ENCODE assay signal across 17 cellular contexts in the genomic region with DNA sequence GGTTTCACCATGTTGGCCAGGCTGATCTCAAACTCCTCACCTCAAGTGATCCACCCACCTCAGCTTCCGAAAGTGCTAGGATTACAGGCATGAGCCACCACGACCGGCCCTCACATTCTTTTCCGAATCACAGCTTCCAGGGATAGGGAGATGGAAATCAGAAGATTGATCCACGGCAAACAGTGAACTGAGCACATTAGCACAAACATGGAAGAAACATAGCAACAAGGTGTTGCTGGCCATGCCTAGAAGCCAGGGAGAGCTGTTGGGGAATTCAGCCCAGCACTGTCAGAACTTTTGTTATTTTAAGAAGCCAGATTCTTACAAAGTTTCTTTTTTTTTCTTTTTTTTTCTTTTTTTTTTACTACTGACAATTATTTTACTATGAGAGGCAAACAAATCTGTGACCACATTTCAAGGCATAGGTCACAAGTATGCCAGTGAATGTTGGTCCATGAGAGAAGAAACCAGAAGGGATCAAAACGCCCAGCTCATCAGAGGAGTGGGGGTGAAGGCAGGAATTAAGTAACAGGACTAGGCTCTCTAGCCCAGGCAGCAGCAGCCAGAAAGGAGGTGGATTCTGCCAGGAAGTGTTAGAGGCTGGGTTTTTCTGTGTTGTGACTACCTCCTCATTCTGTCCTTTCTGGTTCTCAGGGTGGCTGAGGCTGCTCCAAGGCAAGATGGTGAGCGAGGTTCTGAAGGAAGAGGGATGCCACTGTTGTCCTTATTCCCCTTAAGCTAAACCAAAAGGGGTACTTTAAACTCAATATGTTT.
A peak's percentile ranks its signal among the peaks of the same experiment; 100 is the strongest.
DNase-seq lines count a peak whose midpoint lies in the region; ATAC-seq, FAIRE-seq and TF ChIP-seq lines count a peak whose summit lies in the region.
"Had no signal": no experiment of that assay in that cellular context is flagged by ENCODE, and none has a peak within 500 bp of the region (broad histone marks: within the 10 kb centered on the region; RNA-seq: fewer than 3 reads in every experiment).

No MANE protein-coding gene starts in this region.

- 0 out of 2 replicates have a peak, but pooled peaks cover 5% of the 10 kb centered on the region for H4K20me1 ChIP-seq in BLaER1
- no peaks in the 10 kb centered on the region for H4K20me1 ChIP-seq in OCI-LY1 (ENCODE audit: insufficient read depth, low read length)

- H3K36me3 ChIP-seq in BLaER1 (peaks cover 84% of the 10 kb centered on the region), OCI-LY1 (ENCODE audit: insufficient read depth, low read length) (peaks cover 11% of the 10 kb centered on the region)

- peak; percentile 40 for FAIRE-seq in GM19239 (lab: Jason Lieb, UNC)
- FAIRE-seq: A204.1 had no signal

- no peaks in the 10 kb centered on the region for H3F3A ChIP-seq in OCI-LY1 (ENCODE audit: insufficient read depth, low read length)

- no peaks in the 10 kb centered on the region for H3K27me3 ChIP-seq in BLaER1
- no peaks in the 10 kb centered on the region for H3K27me3 ChIP-seq in OCI-LY1 (ENCODE audit: insufficient read depth, low read length)

- H3K4me2 ChIP-seq in BLaER1 (peak overlapping the region; percentile 44), OCI-LY1 (ENCODE audit: low read length) (peak overlapping the region; percentile 32; the same call in 1 of the 2 replicates)

- no peak for TF ChIP-seq CTCF in OCI-LY1 (IDR thresholded peaks at IDR 0.05; ENCODE audit: low read length)

- no peaks in the 10 kb centered on the region for H3K9me2 ChIP-seq in OCI-LY1 (ENCODE audit: low read depth, low read length)

- H3K4me3 ChIP-seq in BLaER1: no peak overlapping the region
- no peak overlapping the region for H3K4me3 ChIP-seq in OCI-LY1 (ENCODE audit: low read depth, low read length, poor library complexity, severe bottlenecking)

- H2AFZ ChIP-seq in OCI-LY1 (ENCODE audit: low read length): no peak overlapping the region

- H3K9ac ChIP-seq in BLaER1 (0 out of 2 replicates have a peak overlapping the region, but pooled peaks have one; percentile 8), OCI-LY1 (ENCODE audit: low read length) (no peak overlapping the region)

- no peaks in the 10 kb centered on the region for H3K79me2 ChIP-seq in OCI-LY1 (ENCODE audit: insufficient read depth, low read length)

- ATAC-seq in HG03442 (IDR thresholded peaks at IDR 0.05; ENCODE audit: unreplicated experiment) (no peak), HG03469 (IDR thresholded peaks at IDR 0.05; ENCODE audit: unreplicated experiment) (no peak)
- ATAC-seq: PC-3 had no signal

- H3K9me3 ChIP-seq in BLaER1: peaks cover 25% of the 10 kb centered on the region
- no peaks in the 10 kb centered on the region for H3K9me3 ChIP-seq in OCI-LY1 (ENCODE audit: low read length)

- H3K4me1 ChIP-seq in BLaER1 (peaks cover 47% of the 10 kb centered on the region), OCI-LY1 (ENCODE audit: insufficient read depth, low read length, severe bottlenecking) (peaks cover 31% of the 10 kb centered on the region)

- peak overlapping the region; percentile 41; the same call in 1 of the 2 replicates for H3K27ac ChIP-seq in BLaER1
- no peak overlapping the region for H3K27ac ChIP-seq in OCI-LY1 (ENCODE audit: low read depth, low read length, poor library complexity, severe bottlenecking)

- no peak for DNase-seq in GM19239 (ENCODE audit: insufficient read length, low spot score)
- DNase-seq in iPS-NIHi7 (ENCODE audit: extremely low spot score): peak; percentile 29
- no peak for DNase-seq in foreskin melanocyte
- DNase-seq in amygdala (lab: John Stamatoyannopoulos, UW): no peak
- DNase-seq: CD4-positive, CD25-positive, alpha-beta regulatory T cell; DMS53; GOT3; HFFc6; NCI-H1436 treated with DMSO at 0.1 percent for 48 hours; NCI-H226; NCI-H526; PC-3 had no signal
